In genomic region chrX:47216393-47216925, GRCh38 we compare ENCODE assay signal across 8 cellular contexts. TPM values are rescaled to one million over a fixed set of nuclear protein-coding genes. Genes with fewer than 3 reads are reported as not detected.
DNase-seq lines count a peak whose midpoint lies in the region; ATAC-seq lines count a peak whose summit lies in the region.

No MANE protein-coding gene starts in this region.

- H3K4me3 Mint-ChIP-seq in T-helper 1 cell treated with Interleukin-12 subunit alpha and Interleukin-12 subunit beta and Interleukin-4 antibody, amounts not matched to agents 30 μg/mL and 1 μg/mL, for 36 hours = peak overlapping the region; percentile 93
- peak overlapping the region; percentile 85 for H3K4me3 Mint-ChIP-seq in activated CD4-positive, alpha-beta memory T cell treated with anti-CD3 and anti-CD28 coated beads, Interleukin-2, amount 10 ng/mL, durations not matched to agents 7 days and 5 days
- peak overlapping the region in 4 of 5 donors; percentile 92 to 96 (median 94) for H3K4me3 Mint-ChIP-seq in immature natural killer cell
- peak overlapping the region; percentile 90 to 98 for H3K4me3 Mint-ChIP-seq in stimulated activated naive B cell treated with anti-CD40 and anti-IgM and Interleukin-4, amounts not matched to agents 10 μg/mL and 1 μg/mL and 100 μg/mL, for 72 hours

- CTCF ChIA-PET in activated CD4-positive, alpha-beta memory T cell treated with anti-CD3 and anti-CD28 coated beads, Interleukin-2, amount 10 ng/mL, durations not matched to agents 7 days and 5 days (lab: Charles Lee) = no interaction called here

- ATAC-seq in stimulated activated naive B cell treated with anti-CD40 and anti-IgM and Interleukin-4, amounts not matched to agents 10 μg/mL and 1 μg/mL and 100 μg/mL, for 72 hours (replicated peaks) = no peak
- no peak for ATAC-seq in GM21381 (IDR thresholded peaks at IDR 0.05; ENCODE audit: unreplicated experiment)

- H3K4me1 Mint-ChIP-seq in T-helper 1 cell treated with Interleukin-12 subunit alpha and Interleukin-12 subunit beta and Interleukin-4 antibody, amounts not matched to agents 30 μg/mL and 1 μg/mL, for 36 hours (ENCODE audit: low read depth) = peaks cover 29% of the 10 kb centered on the region
- peaks cover 38% of the 10 kb centered on the region for H3K4me1 Mint-ChIP-seq in activated CD4-positive, alpha-beta memory T cell treated with anti-CD3 and anti-CD28 coated beads, Interleukin-2, amount 10 ng/mL, durations not matched to agents 7 days and 5 days
- H3K4me1 Mint-ChIP-seq in immature natural killer cell = peaks cover 32 to 38% of the 10 kb centered on the region in 2 donors
- H3K4me1 Mint-ChIP-seq in stimulated activated naive B cell treated with anti-CD40 and anti-IgM and Interleukin-4, amounts not matched to agents 10 μg/mL and 1 μg/mL and 100 μg/mL, for 72 hours = peaks cover 38 to 41% of the 10 kb centered on the region in 2 donors

- H3K27ac Mint-ChIP-seq in T-helper 1 cell treated with Interleukin-12 subunit alpha and Interleukin-12 subunit beta and Interleukin-4 antibody, amounts not matched to agents 30 μg/mL and 1 μg/mL, for 36 hours = peak overlapping the region; percentile 100
- peak overlapping the region; percentile 97 for H3K27ac Mint-ChIP-seq in activated CD4-positive, alpha-beta memory T cell treated with anti-CD3 and anti-CD28 coated beads, Interleukin-2, amount 10 ng/mL, durations not matched to agents 7 days and 5 days
- H3K27ac Mint-ChIP-seq in immature natural killer cell = peak overlapping the region; percentile 85 to 99 (median 98)
- H3K27ac Mint-ChIP-seq in stimulated activated naive B cell treated with anti-CD40 and anti-IgM and Interleukin-4, amounts not matched to agents 10 μg/mL and 1 μg/mL and 100 μg/mL, for 72 hours = peak overlapping the region; percentile 99

- POLR2A ChIA-PET in activated CD4-positive, alpha-beta memory T cell treated with anti-CD3 and anti-CD28 coated beads, Interleukin-2, amount 10 ng/mL, durations not matched to agents 7 days and 5 days (lab: Charles Lee) = interaction anchor here (0.9 to 5.0 kb wide), 7 partner anchors 9 to 307 kb away, joined by 3 to 53 read pairs (median 3); partner anchors contain the start of gene USP11

- H3K36me3 Mint-ChIP-seq in T-helper 1 cell treated with Interleukin-12 subunit alpha and Interleukin-12 subunit beta and Interleukin-4 antibody, amounts not matched to agents 30 μg/mL and 1 μg/mL, for 36 hours (ENCODE audit: low read depth) = peaks cover 29% of the 10 kb centered on the region
- peaks cover 65% of the 10 kb centered on the region for H3K36me3 Mint-ChIP-seq in activated CD4-positive, alpha-beta memory T cell treated with anti-CD3 and anti-CD28 coated beads, Interleukin-2, amount 10 ng/mL, durations not matched to agents 7 days and 5 days (ENCODE audit: low read depth)
- H3K36me3 Mint-ChIP-seq in immature natural killer cell = peaks cover 0 to 45% (median 26%) of the 10 kb centered on the region in 3 donors
- H3K36me3 Mint-ChIP-seq in stimulated activated naive B cell treated with anti-CD40 and anti-IgM and Interleukin-4, amounts not matched to agents 10 μg/mL and 1 μg/mL and 100 μg/mL, for 72 hours = peaks cover 33 to 65% of the 10 kb centered on the region in 2 donors

- DNase-seq in T-helper 1 cell (no peak), immature natural killer cell (no peak), amniotic stem cell (lab: John Stamatoyannopoulos, UW) (no peak), globus pallidus (ENCODE audit: low spot score) (no peak)
- DNase-seq in activated CD4-positive, alpha-beta memory T cell treated with anti-CD3 and anti-CD28 coated beads, Interleukin-2, amount 10 ng/mL, durations not matched to agents 7 days and 5 days = no peak
- no peak for DNase-seq in stimulated activated naive B cell treated with anti-CD40 and anti-IgM and Interleukin-4, amounts not matched to agents 10 μg/mL and 1 μg/mL and 100 μg/mL, for 72 hours

- no peaks in the 10 kb centered on the region for H3K9me3 Mint-ChIP-seq in T-helper 1 cell treated with Interleukin-12 subunit alpha and Interleukin-12 subunit beta and Interleukin-4 antibody, amounts not matched to agents 30 μg/mL and 1 μg/mL, for 36 hours
- no peaks in the 10 kb centered on the region for H3K9me3 Mint-ChIP-seq in activated CD4-positive, alpha-beta memory T cell treated with anti-CD3 and anti-CD28 coated beads, Interleukin-2, amount 10 ng/mL, durations not matched to agents 7 days and 5 days
- H3K9me3 Mint-ChIP-seq in immature natural killer cell = no peaks in the 10 kb centered on the region
- no peaks in the 10 kb centered on the region for H3K9me3 Mint-ChIP-seq in stimulated activated naive B cell treated with anti-CD40 and anti-IgM and Interleukin-4, amounts not matched to agents 10 μg/mL and 1 μg/mL and 100 μg/mL, for 72 hours

- H3K27me3 Mint-ChIP-seq in T-helper 1 cell treated with Interleukin-12 subunit alpha and Interleukin-12 subunit beta and Interleukin-4 antibody, amounts not matched to agents 30 μg/mL and 1 μg/mL, for 36 hours (ENCODE audit: low read depth) = no peaks in the 10 kb centered on the region
- H3K27me3 Mint-ChIP-seq in activated CD4-positive, alpha-beta memory T cell treated with anti-CD3 and anti-CD28 coated beads, Interleukin-2, amount 10 ng/mL, durations not matched to agents 7 days and 5 days = no peaks in the 10 kb centered on the region
- peaks cover 12 to 15% (median 12%) of the 10 kb centered on the region in 3 donors for H3K27me3 Mint-ChIP-seq in immature natural killer cell (ENCODE audit: low read depth in 3 of 3)
- H3K27me3 Mint-ChIP-seq in stimulated activated naive B cell treated with anti-CD40 and anti-IgM and Interleukin-4, amounts not matched to agents 10 μg/mL and 1 μg/mL and 100 μg/mL, for 72 hours = no peaks in the 10 kb centered on the region

RNA-seq across cellular contexts. Expression of gene CDK16, which starts 2.0 kb away (rescaled TPM):
- 10 to 100 TPM; 59.6 to 60.0 TPM for total RNA-seq in activated CD4-positive, alpha-beta memory T cell treated with anti-CD3 and anti-CD28 coated beads, Interleukin-2, amount 10 ng/mL, durations not matched to agents 7 days and 5 days
- polyA plus RNA-seq in immature natural killer cell = 10 to 100 TPM in 1 of 3 donors, 1 to 10 TPM in 2; 3.0 to 16.6 (median 4.7) TPM

RNA-seq across cellular contexts. Expression of gene USP11, which starts 16.4 kb away (rescaled TPM):
- total RNA-seq in activated CD4-positive, alpha-beta memory T cell treated with anti-CD3 and anti-CD28 coated beads, Interleukin-2, amount 10 ng/mL, durations not matched to agents 7 days and 5 days = 10 to 100 TPM; 27.6 to 29.4 TPM
- 100 to 1,000 TPM in 1 of 3 donors, 10 to 100 TPM in 2; 70.8 to 112 (median 96.5) TPM for polyA plus RNA-seq in immature natural killer cell

RNA-seq across cellular contexts. Expression of gene UBA1, which starts 22.8 kb away (rescaled TPM):
- total RNA-seq in activated CD4-positive, alpha-beta memory T cell treated with anti-CD3 and anti-CD28 coated beads, Interleukin-2, amount 10 ng/mL, durations not matched to agents 7 days and 5 days = 100 to 1,000 TPM; 180 to 187 TPM
- polyA plus RNA-seq in immature natural killer cell = 100 to 1,000 TPM; 146 to 205 (median 167) TPM
